27 cellular contexts compared by ENCODE assay signal in the genomic region with DNA sequence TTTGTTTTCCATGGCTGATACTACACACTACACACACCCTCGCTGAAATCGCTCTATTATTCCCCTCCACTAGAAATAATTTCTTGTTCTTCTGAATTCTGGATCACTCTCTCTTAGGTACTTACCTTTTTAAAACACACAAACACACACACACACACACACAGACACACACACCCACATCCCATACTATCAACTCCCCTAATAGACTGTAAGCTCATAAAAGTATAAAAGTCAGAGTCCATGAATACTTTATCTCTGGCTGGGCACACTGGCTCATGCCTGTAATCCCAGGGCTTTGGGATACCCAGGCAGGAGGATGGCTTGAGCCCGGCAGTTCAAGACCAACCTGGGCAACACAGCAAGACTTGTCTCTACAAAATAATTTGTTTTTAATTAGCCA.
"Had no signal": no experiment of that assay in that cellular context is flagged by ENCODE, and none has a peak within 500 bp of the region (broad histone marks: within the 10 kb centered on the region; RNA-seq: fewer than 3 reads in every experiment).

No MANE protein-coding gene starts in this region.

- ATAC-seq: left lung; naive thymus-derived CD8-positive, alpha-beta T cell; psoas muscle; right cardiac atrium; stimulated activated naive CD8-positive, alpha-beta T cell treated with anti-CD3 and anti-CD28 coated beads, Interleukin-15, amount 100 ng/mL, for 72 hours had no signal

- H3K9me3 ChIP-seq: esophagus squamous epithelium, left lung, ovary, psoas muscle, sigmoid colon, spleen, suprapubic skin had no signal

- H3K27me3 ChIP-seq: esophagus squamous epithelium, hepatocyte, left lung, ovary, sigmoid colon, spleen, suprapubic skin had no signal

- DNase-seq: dermis blood vessel endothelial cell; effector memory CD4-positive, alpha-beta T cell; erythroblast; esophagus squamous epithelium; foreskin melanocyte; head of caudate nucleus; kidney; left lung; mesendoderm; midbrain; naive thymus-derived CD8-positive, alpha-beta T cell; nephron progenitor cell; occipital lobe; ovary; posterior cingulate gyrus; psoas muscle; right cardiac atrium; sigmoid colon; spleen; stimulated activated CD4-positive, alpha-beta T cell treated with anti-CD3 and anti-CD28 coated beads, Interleukin-15, amount 100 ng/mL, for 24 hours; stimulated activated CD4-positive, alpha-beta T cell treated with anti-CD3 and anti-CD28 coated beads, Interleukin-4, amount 100 ng/mL, for 1 hour; stimulated activated CD8-positive, alpha-beta memory T cell treated with anti-CD3 and anti-CD28 coated beads, Interleukin-4, amount 100 ng/mL, for 48 hours; stimulated activated naive CD4-positive, alpha-beta T cell; stimulated activated naive CD8-positive, alpha-beta T cell treated with anti-CD3 and anti-CD28 coated beads, Interleukin-15, amount 100 ng/mL, for 72 hours had no signal

- H3K27ac ChIP-seq: coronary artery, esophagus squamous epithelium, hepatocyte, left lung, ovary, psoas muscle, sigmoid colon, spleen, suprapubic skin had no signal

- H3K36me3 ChIP-seq: esophagus squamous epithelium, left lung, ovary, sigmoid colon, spleen, suprapubic skin had no signal

- H3K4me3 ChIP-seq: coronary artery, esophagus squamous epithelium, hepatocyte, left lung, ovary, psoas muscle, sigmoid colon, spleen, suprapubic skin had no signal

- H3K4me2 ChIP-seq: hepatocyte had no signal

- H3K4me1 ChIP-seq: left lung, psoas muscle, sigmoid colon, suprapubic skin had no signal
